ENCODE assay signal across 1 cellular context in genomic region chr14:22848391-22849164, GRCh38.
TF ChIP-seq lines count a peak whose summit lies in the region.

No MANE protein-coding gene starts in this region.

TF ChIP-seq in GM12878, 131 proteins besides CTCF, POLR2A, EP300 and RAD21:
- TF ChIP-seq FOXK2 (IDR thresholded peaks at IDR 0.05) (peak; percentile 16; the same call in 1 of the 2 replicates), NR2C2 (IDR thresholded peaks at IDR 0.05; ENCODE audit: borderline replicate concordance, control insufficient read depth, insufficient read length, low read depth) (no peak)
